ENCODE assay signal across 17 cellular contexts in the genomic region with DNA sequence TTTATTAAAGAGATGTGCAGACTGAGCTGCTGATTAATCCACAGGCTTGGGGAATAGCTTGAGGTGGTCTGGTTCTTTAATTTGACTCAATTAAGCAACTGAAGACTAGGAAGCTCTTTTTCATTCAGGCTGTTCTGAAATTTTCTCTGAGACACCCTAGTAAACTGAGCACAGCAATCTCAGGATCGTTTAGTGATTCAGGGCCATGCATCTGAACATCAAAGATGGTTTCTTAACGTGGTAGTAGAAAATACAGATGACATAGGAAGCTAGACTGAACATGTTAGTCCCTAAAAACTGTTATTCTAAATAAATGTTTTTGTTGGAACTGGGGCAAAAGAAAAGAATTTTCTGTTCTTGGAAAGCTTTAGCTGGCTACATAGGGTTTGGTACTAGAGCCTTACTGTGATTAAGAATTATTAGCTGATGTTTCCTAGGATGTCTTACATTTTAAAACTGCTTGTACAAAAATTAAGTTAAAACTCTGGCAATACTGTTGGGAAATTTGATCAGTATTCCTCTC.
DNase-seq lines count a peak whose midpoint lies in the region; ATAC-seq, FAIRE-seq and TF ChIP-seq lines count a peak whose summit lies in the region.
"Had no signal": no experiment of that assay in that cellular context is flagged by ENCODE, and none has a peak within 500 bp of the region (broad histone marks: within the 10 kb centered on the region; RNA-seq: fewer than 3 reads in every experiment).

No MANE protein-coding gene starts in this region.

- H3K4me3 ChIP-seq in AG04450 (ENCODE audit: low read depth, low read length) (no peak overlapping the region), PC-3 (ENCODE audit: low read length) (no peak overlapping the region), muscle layer of duodenum (ENCODE audit: low read depth in 1 of 2, low read length in 2 of 2) (no peak overlapping the region), HepG2 (replicated peaks in 1 of 3; ENCODE audit: insufficient read depth in 1 of 3, low read depth in 2 of 3, low read length in 3 of 3) (no peak overlapping the region), hepatocyte (no peak overlapping the region)

- peaks cover 58% of the 10 kb centered on the region for H3K36me3 ChIP-seq in PC-3 (ENCODE audit: low read depth, low read length)
- H3K36me3 ChIP-seq in muscle layer of duodenum (ENCODE audit: control insufficient read depth in 1 of 2, insufficient read depth in 2 of 2, low read length in 2 of 2): peaks cover 28 to 33% of the 10 kb centered on the region in 2 donors
- H3K36me3 ChIP-seq in HepG2 (replicated peaks in 1 of 2; ENCODE audit: control insufficient read depth in 1 of 2, insufficient read depth in 2 of 2, low read length in 2 of 2): no peaks in the 10 kb centered on the region
- no peaks in the 10 kb centered on the region for H3K36me3 ChIP-seq in hepatocyte (replicated peaks; ENCODE audit: insufficient read depth, low read depth)
- H3K36me3 ChIP-seq: BE2C had no signal

- H3K9me2 ChIP-seq in PC-3 (replicated peaks; ENCODE audit: low read length) (no peaks in the 10 kb centered on the region), hepatocyte (replicated peaks; ENCODE audit: insufficient read depth) (no peaks in the 10 kb centered on the region)

- TF ChIP-seq POLR2A in HepG2 (IDR thresholded peaks at IDR 0.05; ENCODE audit: insufficient read depth in 1 of 2, low read depth in 2 of 2, low read length in 2 of 2): no peak

- H3K9me3 ChIP-seq in AG04450 (ENCODE audit: control insufficient read depth, insufficient read depth, low read length) (no peaks in the 10 kb centered on the region), PC-3 (ENCODE audit: low read length) (no peaks in the 10 kb centered on the region), muscle layer of duodenum (ENCODE audit: control insufficient read depth in 1 of 2, low read length in 2 of 2) (no peaks in the 10 kb centered on the region), HepG2 (ENCODE audit: low read length) (no peaks in the 10 kb centered on the region), hepatocyte (ENCODE audit: low read depth) (no peaks in the 10 kb centered on the region)
- H3K9me3 ChIP-seq: BE2C had no signal

- H2AFZ ChIP-seq in PC-3 (ENCODE audit: low read length): no peak overlapping the region
- H2AFZ ChIP-seq in HepG2 (ENCODE audit: low read length): no peak overlapping the region
- H2AFZ ChIP-seq in hepatocyte: no peak overlapping the region

- no peak overlapping the region for H3K9ac ChIP-seq in PC-3 (ENCODE audit: low read length)
- no peak overlapping the region for H3K9ac ChIP-seq in HepG2 (ENCODE audit: insufficient read depth, low read depth, low read length)

- POLR2A ChIA-PET in AG04450 (lab: Yijun Ruan, JAX): interaction anchor here (0.7 to 1.5 kb wide), 5 partner anchors 57 to 103 kb away, joined by 3 to 4 read pairs (median 3); a partner anchor contains a TSS
- POLR2A ChIA-PET in PC-3 (lab: Charles Lee; ENCODE audit: unreplicated experiment): interaction anchor here (0.6 kb wide), 1 partner anchor 27 kb away, joined by 3 read pairs; no protein-coding TSS in a partner anchor
- POLR2A ChIA-PET in MCF 10A (lab: Yijun Ruan, JAX): interaction anchor here (0.9 to 14.8 kb wide), 11 partner anchors 11 to 116 kb away, joined by 3 to 371 read pairs (median 7); a partner anchor contains a TSS
- POLR2A ChIA-PET in HepG2 (lab: Yijun Ruan, JAX): no interaction called here

- WGBS in HepG2 (ENCODE audit: low lambda C conversion rate): 10% methylated on average over 2 of the region's 2 CpGs
- WGBS in hepatocyte (ENCODE audit: low lambda C conversion rate, missing lambda C conversion rate): 67% methylated on average over 2 of the region's 2 CpGs

- H3K27ac ChIP-seq in AG04450 (ENCODE audit: low read depth, low read length) (peak overlapping the region; percentile 78), PC-3 (ENCODE audit: low read length) (peak overlapping the region; percentile 46), muscle layer of duodenum (ENCODE audit: low read length) (peak overlapping the region; percentile 17), HepG2 (ENCODE audit: extremely low read length, insufficient read depth, low read length) (no peak overlapping the region), hepatocyte (no peak overlapping the region)

- TF ChIP-seq RAD21 in HepG2 (CRISPR knock-in tag; IDR thresholded peaks at IDR 0.05): no peak

- H3K4me2 ChIP-seq in PC-3 (ENCODE audit: low read length): peak overlapping the region; percentile 14
- H3K4me2 ChIP-seq in HepG2 (ENCODE audit: low read depth, low read length): no peak overlapping the region
- H3K4me2 ChIP-seq in hepatocyte: no peak overlapping the region

- H3K27me3 ChIP-seq in AG04450 (ENCODE audit: control insufficient read depth, insufficient read depth, low read length): no peaks in the 10 kb centered on the region
- H3K27me3 ChIP-seq in PC-3 (ENCODE audit: low read length): no peaks in the 10 kb centered on the region
- H3K27me3 ChIP-seq in muscle layer of duodenum (ENCODE audit: low read depth, low read length): no peaks in the 10 kb centered on the region
- H3K27me3 ChIP-seq in HepG2 (ENCODE audit: control insufficient read depth in 1 of 2, insufficient read depth in 2 of 2, low read length in 2 of 2): no peaks in the 10 kb centered on the region; a peak in 1 of 5 replicates
- H3K27me3 ChIP-seq in hepatocyte: no peaks in the 10 kb centered on the region
- H3K27me3 ChIP-seq: BE2C had no signal

- H3K27me3 Mint-ChIP-seq in MCF 10A (ENCODE audit: insufficient read depth, unreplicated experiment): no peaks in the 10 kb centered on the region
- H3K27me3 Mint-ChIP-seq: activated B cell treated with CpG ODN at 0.5 μM for 24 hours had no signal

- no peak for DNase-seq in AG04450 (ENCODE audit: low read depth, low spot score)
- DNase-seq in PC-3: no peak
- DNase-seq in MCF 10A (ENCODE audit: unreplicated experiment): no peak
- no peak for DNase-seq in HepG2 (ENCODE audit: low spot score)
- no peak for DNase-seq in hepatocyte (ENCODE audit: low spot score)
- DNase-seq: activated B cell treated with CpG ODN at 0.5 μM for 24 hours, BE2C, DMS153, islet precursor cell, NCI-H1930, NCI-H526, OCI-M1 had no signal

- CTCF ChIA-PET in AG04450 (lab: Charles Lee): interaction anchor here (1.1 to 8.9 kb wide), 6 partner anchors 28 to 170 kb away, joined by 3 to 473 read pairs (median 4); a partner anchor contains a TSS
- CTCF ChIA-PET in PC-3 (lab: Charles Lee): interaction anchor here (0.5 kb wide), 1 partner anchor 691 kb away, joined by 9 read pairs; a partner anchor contains a TSS
- CTCF ChIA-PET in MCF 10A (lab: Yijun Ruan, JAX): interaction anchor here (0.6 to 18.1 kb wide), 11 partner anchors 9 to 316 kb away, joined by 3 to 498 read pairs (median 4); a partner anchor contains a TSS
- CTCF ChIA-PET in HepG2 (lab: Yijun Ruan, JAX; ENCODE audit: low intra/inter-chr PET ratio, low total read pairs): no interaction called here

- peaks cover 9% of the 10 kb centered on the region for H3F3A ChIP-seq in PC-3 (ENCODE audit: low read length, unreplicated experiment)

- H3K4me1 Mint-ChIP-seq in MCF 10A (ENCODE audit: insufficient read depth, unreplicated experiment): peaks cover 60% of the 10 kb centered on the region

- TF ChIP-seq EP300 in HepG2 (IDR thresholded peaks at IDR 0.05; ENCODE audit: low read depth in 2 of 2, low read length in 2 of 2): no peak
- no peak for TF ChIP-seq EP300 in HepG2 (CRISPR knock-in tag; IDR thresholded peaks at IDR 0.05; ENCODE audit: borderline replicate concordance)

- H4K20me1 ChIP-seq in PC-3 (ENCODE audit: low read length) (no peaks in the 10 kb centered on the region), HepG2 (ENCODE audit: insufficient read depth, low read length) (no peaks in the 10 kb centered on the region), hepatocyte (ENCODE audit: insufficient read depth, poor library complexity, severe bottlenecking) (no peaks in the 10 kb centered on the region)

- intact Hi-C loops in PC-3 (cut with micrococcal nuclease) (no loop called here), MCF 10A (cut with micrococcal nuclease) (no loop called here), HepG2 (cut with micrococcal nuclease; ENCODE audit: unreplicated experiment) (no loop called here)

- H3K27ac Mint-ChIP-seq in MCF 10A (ENCODE audit: low read depth, unreplicated experiment): peak overlapping the region; percentile 88
- H3K27ac Mint-ChIP-seq: activated B cell treated with CpG ODN at 0.5 μM for 24 hours had no signal

- H3K36me3 Mint-ChIP-seq in MCF 10A (ENCODE audit: insufficient read depth, unreplicated experiment): peaks cover 58% of the 10 kb centered on the region

- H3K4me1 ChIP-seq in PC-3 (ENCODE audit: insufficient read depth, low read length) (peaks cover 64% of the 10 kb centered on the region), muscle layer of duodenum (ENCODE audit: control insufficient read depth in 1 of 2, insufficient read depth in 2 of 2, low read length in 2 of 2) (peaks cover 0 to 5% of the 10 kb centered on the region in 2 donors), HepG2 (ENCODE audit: insufficient read depth, low read length) (peaks cover 10% of the 10 kb centered on the region), hepatocyte (ENCODE audit: insufficient read depth) (peaks cover 12% of the 10 kb centered on the region)
- H3K4me1 ChIP-seq: BE2C had no signal

- no peak for ATAC-seq in PC-3
- no peak for ATAC-seq in HG02981 (IDR thresholded peaks at IDR 0.05; ENCODE audit: unreplicated experiment)
- ATAC-seq in HG02798 (IDR thresholded peaks at IDR 0.05; ENCODE audit: poor library complexity, unreplicated experiment): no peak
- ATAC-seq in HepG2: no peak
- ATAC-seq: sciatic nerve had no signal

- H3K79me2 ChIP-seq in PC-3 (ENCODE audit: low read length): peaks cover 10% of the 10 kb centered on the region
- H3K79me2 ChIP-seq in HepG2 (ENCODE audit: insufficient read depth, low read length): no peaks in the 10 kb centered on the region
- no peaks in the 10 kb centered on the region for H3K79me2 ChIP-seq in hepatocyte

- in situ Hi-C loops in HepG2 (cut with HindIII; ENCODE audit: extremely low pct_ligation_motif_present, low pct_unique_long_range_greater_than_20kb): no loop called here

- H3K4me3 Mint-ChIP-seq in MCF 10A (ENCODE audit: unreplicated experiment): no peak overlapping the region
- H3K4me3 Mint-ChIP-seq: activated B cell treated with CpG ODN at 0.5 μM for 24 hours had no signal

- BruUV-seq in PC-3 (replicated peaks; lab: Mats Ljungman, UMichigan) (no TSS peak), MCF 10A (replicated peaks; lab: Mats Ljungman, UMichigan) (no TSS peak), HepG2 (replicated peaks; lab: Mats Ljungman, UMichigan) (no TSS peak)

- no peak for FAIRE-seq in HepG2 (lab: Jason Lieb, UNC)
- FAIRE-seq: GM19239 had no signal

- TF ChIP-seq CTCF in AG04450 (IDR thresholded peaks at IDR 0.05; ENCODE audit: low read depth, low read length): no peak
- TF ChIP-seq CTCF in PC-3 (conservative IDR thresholded peaks at IDR 0.05; ENCODE audit: low read depth, low read length): no peak
- no peak for TF ChIP-seq CTCF in MCF 10A (IDR thresholded peaks at IDR 0.05; ENCODE audit: unreplicated experiment)
- no peak for TF ChIP-seq CTCF in HepG2 (CRISPR knock-in tag; IDR thresholded peaks at IDR 0.05)
- no peak for TF ChIP-seq CTCF in hepatocyte (IDR thresholded peaks at IDR 0.05; ENCODE audit: poor library complexity)

- H3K9me3 Mint-ChIP-seq in MCF 10A (ENCODE audit: unreplicated experiment): no peaks in the 10 kb centered on the region
- H3K9me3 Mint-ChIP-seq: activated B cell treated with CpG ODN at 0.5 μM for 24 hours had no signal

TF ChIP-seq in HepG2, 621 proteins besides CTCF, POLR2A, EP300 and RAD21 (continues in another document):
- no peak for TF ChIP-seq ZNF446 (CRISPR knock-in tag; IDR thresholded peaks at IDR 0.05)

Comparison
In these comparisons a context has a peak if more than half of its experiments do, and no peak if none do; other contexts are left out.
1. H3K27ac ChIP-seq: peak in AG04450 (single experiment), PC-3 (single experiment) and muscle layer of duodenum (single experiment); none in HepG2 (single experiment) and hepatocyte (single experiment).